8 cellular contexts compared by ENCODE assay signal in the genomic region with DNA sequence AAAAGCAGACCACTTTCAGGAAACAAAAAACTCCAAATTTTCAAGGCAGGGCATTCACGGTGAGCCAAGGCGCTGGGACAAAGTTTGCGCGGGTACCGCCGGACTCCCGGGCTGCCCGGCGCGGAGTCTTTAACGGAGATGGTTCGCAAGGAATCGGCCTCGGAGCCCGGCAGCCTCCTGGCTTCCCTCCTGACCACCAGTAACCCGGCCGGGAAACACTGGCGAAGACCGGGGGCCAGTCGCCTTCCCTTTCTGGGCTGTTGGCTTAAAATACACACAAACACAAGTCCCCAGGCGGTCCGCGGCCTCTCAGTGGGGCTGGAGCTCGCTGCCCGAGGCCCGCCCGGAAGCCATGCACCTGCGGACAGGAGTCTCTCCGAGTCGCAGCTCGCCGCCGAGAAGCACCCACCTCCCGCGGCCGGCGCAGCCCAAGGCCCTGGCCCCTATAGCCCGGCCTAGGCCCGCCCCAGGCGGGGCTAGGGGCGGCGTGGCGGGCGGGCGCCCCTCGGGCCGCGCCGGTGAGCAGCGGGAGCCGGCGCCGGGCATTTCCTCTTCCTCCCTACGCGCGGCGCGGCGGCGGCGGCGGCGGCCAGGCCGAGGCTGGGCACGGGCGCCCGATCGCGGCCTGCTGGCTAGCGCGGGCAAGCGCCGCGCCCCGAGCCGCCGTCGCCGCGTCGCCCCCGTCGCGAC. TPM values are rescaled to one million over a fixed set of nuclear protein-coding genes. Genes with fewer than 3 reads are reported as not detected.
DNase-seq lines count a peak whose midpoint lies in the region; ATAC-seq and TF ChIP-seq lines count a peak whose summit lies in the region.

No MANE protein-coding gene starts in this region.

- ATAC-seq in GM18858 (IDR thresholded peaks at IDR 0.05; ENCODE audit: unreplicated experiment) (peak; percentile 26), HG03045 (IDR thresholded peaks at IDR 0.05; ENCODE audit: unreplicated experiment) (peak; percentile 46)
- peak; percentile 76 to 77 for ATAC-seq in natural killer cell treated with Interleukin-12 subunit alpha and Interleukin-12 subunit beta and Interleukin-15 and Interleukin-18, amount 100 ng/mL, for 72 hours

- H3K27ac ChIP-seq in A673 (ENCODE audit: low read depth, low read length, poor library complexity, severe bottlenecking) (peak overlapping the region; percentile 99), stomach (peak overlapping the region; percentile 92 to 100 (median 99))

- H3K4me1 ChIP-seq in A673 (ENCODE audit: insufficient read depth, low read length, poor library complexity, severe bottlenecking) (no peaks in the 10 kb centered on the region), NT2/D1 (ENCODE audit: insufficient read depth, insufficient read length) (no peaks in the 10 kb centered on the region), stomach (peaks cover 40 to 72% (median 54%) of the 10 kb centered on the region in 4 donors)

- no peak for TF ChIP-seq POLR2A in stomach (IDR thresholded peaks at IDR 0.05)

- H3K36me3 ChIP-seq in A673 (ENCODE audit: insufficient read depth, low read length, poor library complexity, severe bottlenecking) (peaks cover 13% of the 10 kb centered on the region), NT2/D1 (ENCODE audit: insufficient read depth, insufficient read length, low read length) (peaks cover 27% of the 10 kb centered on the region), stomach (peaks cover 0 to 13% (median 8%) of the 10 kb centered on the region in 4 donors)

- intact Hi-C loops in A673 (cut with micrococcal nuclease; ENCODE audit: unreplicated experiment) (loop anchor here (1.0 kb wide), 1 partner anchor 45 kb away; no protein-coding TSS in a partner anchor), stomach (cut with DNase I; ENCODE audit: low total_unique reads) (no loop called here)

- no peaks in the 10 kb centered on the region for H3K9me3 Mint-ChIP-seq in natural killer cell treated with Interleukin-12 subunit alpha and Interleukin-12 subunit beta and Interleukin-15 and Interleukin-18, amount 100 ng/mL, for 72 hours

- TF ChIP-seq CTCF in A673 (conservative IDR thresholded peaks at IDR 0.05; ENCODE audit: low read depth, low read length) (no peak), fibroblast of mammary gland (conservative IDR thresholded peaks at IDR 0.05; ENCODE audit: control insufficient read depth, insufficient read depth, low read depth, low read length) (no peak), stomach (IDR thresholded peaks at IDR 0.05) (no peak)

- peak; percentile 78 for DNase-seq in A673 (ENCODE audit: low spot score)
- DNase-seq in NT2/D1 (ENCODE audit: low read depth, low spot score), result no peak
- peak; percentile 34 for DNase-seq in activated T-helper 1 cell treated with Interleukin-2 at 50 U/mL for 16 hours (ENCODE audit: low read depth)
- DNase-seq in fibroblast of mammary gland (ENCODE audit: low read depth), result no peak
- peak; percentile 81 for DNase-seq in natural killer cell treated with Interleukin-12 subunit alpha and Interleukin-12 subunit beta and Interleukin-15 and Interleukin-18, amount 100 ng/mL, for 72 hours (ENCODE audit: low spot score)
- peak; percentile 70 for DNase-seq in stomach

- H3K9ac ChIP-seq in NT2/D1 (ENCODE audit: insufficient read length, low read depth), result peak overlapping the region; percentile 93

- WGBS in stomach, 5 donors, result 0 to 2% (median 1%) methylated on average over 25 to 84 of the region's 84 CpGs

- CTCF ChIA-PET in A673 (lab: Charles Lee), result no interaction called here

- no peak for TF ChIP-seq EP300 in stomach (IDR thresholded peaks at IDR 0.05)

- no TSS peak for BruUV-seq in A673 (replicated peaks; lab: Mats Ljungman, UMichigan)

- H3K4me3 Mint-ChIP-seq in natural killer cell treated with Interleukin-12 subunit alpha and Interleukin-12 subunit beta and Interleukin-15 and Interleukin-18, amount 100 ng/mL, for 72 hours, result peak overlapping the region; percentile 99

- H3K27me3 ChIP-seq in A673 (replicated peaks; ENCODE audit: insufficient read depth, low read depth, low read length, poor library complexity), result no peaks in the 10 kb centered on the region
- H3K27me3 ChIP-seq in NT2/D1 (ENCODE audit: insufficient read depth, insufficient read length), result no peaks in the 10 kb centered on the region
- no peaks in the 10 kb centered on the region for H3K27me3 ChIP-seq in stomach

- H3K27me3 Mint-ChIP-seq in natural killer cell treated with Interleukin-12 subunit alpha and Interleukin-12 subunit beta and Interleukin-15 and Interleukin-18, amount 100 ng/mL, for 72 hours, result no peaks in the 10 kb centered on the region

- peaks cover 39 to 44% of the 10 kb centered on the region in 2 donors for H3K4me1 Mint-ChIP-seq in natural killer cell treated with Interleukin-12 subunit alpha and Interleukin-12 subunit beta and Interleukin-15 and Interleukin-18, amount 100 ng/mL, for 72 hours (ENCODE audit: low read depth in 2 of 2)

- peaks cover 20% of the 10 kb centered on the region for H3K36me3 Mint-ChIP-seq in natural killer cell treated with Interleukin-12 subunit alpha and Interleukin-12 subunit beta and Interleukin-15 and Interleukin-18, amount 100 ng/mL, for 72 hours

- POLR2A ChIA-PET in A673 (lab: Charles Lee; ENCODE audit: low non-redundant PET), result no interaction called here

- peak overlapping the region; percentile 98 to 99 for H3K27ac Mint-ChIP-seq in natural killer cell treated with Interleukin-12 subunit alpha and Interleukin-12 subunit beta and Interleukin-15 and Interleukin-18, amount 100 ng/mL, for 72 hours

- H3K4me3 ChIP-seq in A673 (ENCODE audit: low read depth, low read length, poor library complexity, severe bottlenecking), result peak overlapping the region; percentile 97
- H3K4me3 ChIP-seq in NT2/D1 (ENCODE audit: insufficient read length, low read depth), result peak overlapping the region; percentile 66
- H3K4me3 ChIP-seq in fibroblast of mammary gland (ENCODE audit: control insufficient read depth, low read depth, low read length), result peak overlapping the region; percentile 84
- peak overlapping the region; percentile 77 to 94 (median 80) for H3K4me3 ChIP-seq in stomach

- H3K9me3 ChIP-seq in A673 (ENCODE audit: low read depth, low read length, poor library complexity, severe bottlenecking), result no peaks in the 10 kb centered on the region
- H3K9me3 ChIP-seq in NT2/D1 (ENCODE audit: insufficient read depth, low read length), result no peaks in the 10 kb centered on the region
- no peaks in the 10 kb centered on the region for H3K9me3 ChIP-seq in stomach

RNA-seq across cellular contexts. Expression of gene KCMF1, which starts 0.6 kb away (rescaled TPM):
- 108 and 110 TPM in 2 replicates for total RNA-seq in A673 (2021)
- 100 to 1,000 TPM in 1 of 2 donors, 10 to 100 TPM in 1; 96.1 to 117 TPM for total RNA-seq in natural killer cell treated with Interleukin-12 subunit alpha and Interleukin-12 subunit beta and Interleukin-15 and Interleukin-18, amount 100 ng/mL, for 72 hours
- 10 to 100 TPM in 4 of 5 donors, 1 to 10 TPM in 1; 2.3 to 88.4 (median 47.5) TPM for total RNA-seq in stomach
- 10 to 100 TPM; 19.0 to 45.8 (median 31.2) TPM for polyA plus RNA-seq in stomach

Comparison
In these comparisons a context has a peak if more than half of its experiments do, and no peak if none do; other contexts are left out.
1. DNase-seq: peak in A673 (single experiment), activated T-helper 1 cell treated with Interleukin-2 at 50 U/mL for 16 hours (single experiment), natural killer cell treated with Interleukin-12 subunit alpha and Interleukin-12 subunit beta and Interleukin-15 and Interleukin-18, amount 100 ng/mL, for 72 hours (single experiment) and stomach (single experiment); none in NT2/D1 (single experiment) and fibroblast of mammary gland (single experiment).
2. ATAC-seq: peak in every context shown above with its lines; median percentile 76 in natural killer cell treated with Interleukin-12 subunit alpha and Interleukin-12 subunit beta and Interleukin-15 and Interleukin-18, amount 100 ng/mL, for 72 hours; 46 in HG03045; 26 in GM18858.
3. Peak in every context shown above with its lines, with median percentiles within 50 percentile points of each other: H3K4me3 ChIP-seq.